Comparison of ENCODE assay signal across 16 cellular contexts in the genomic region with DNA sequence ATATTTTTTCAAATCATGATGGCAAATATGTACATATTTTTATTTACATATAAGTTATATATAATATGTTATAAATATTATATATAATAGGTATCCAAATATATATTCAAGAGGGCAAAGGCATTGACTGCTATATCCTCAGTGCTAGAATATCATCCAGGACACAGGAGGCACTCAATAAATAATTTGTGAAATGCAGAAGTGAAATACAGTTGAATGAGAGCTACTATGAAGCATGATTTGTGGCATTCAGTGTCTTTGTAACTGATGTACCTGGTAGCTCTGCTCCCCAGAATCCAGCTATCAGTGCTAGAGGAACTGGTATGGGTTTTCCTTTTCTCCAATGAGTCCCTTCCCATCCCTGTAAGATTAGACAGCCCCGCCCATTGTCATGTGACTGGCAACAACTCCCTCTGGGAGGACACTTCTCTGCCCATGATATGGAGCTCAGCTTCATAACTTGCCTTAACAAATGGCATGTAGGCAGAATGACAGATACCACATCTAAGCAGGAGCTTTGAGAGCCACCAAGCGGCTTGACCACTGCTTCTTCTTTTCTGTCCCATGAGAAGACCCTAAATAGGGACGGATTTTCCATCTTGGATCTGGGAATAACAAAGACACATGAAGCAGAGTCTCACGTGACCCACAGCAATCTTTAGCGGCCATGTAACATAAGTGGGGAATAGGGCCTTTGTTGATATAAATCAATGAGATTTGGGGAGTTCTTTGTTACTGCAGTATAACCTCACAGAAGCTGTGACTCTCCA.
"Had no signal": no experiment of that assay in that cellular context is flagged by ENCODE, and none has a peak within 500 bp of the region (broad histone marks: within the 10 kb centered on the region; RNA-seq: fewer than 3 reads in every experiment).

No MANE protein-coding gene starts in this region.

- ATAC-seq: gastroesophageal sphincter; heart right ventricle; left lobe of liver; naive thymus-derived CD4-positive, alpha-beta T cell; pancreas; stimulated activated naive B cell treated with anti-CD40 and anti-IgM and Interleukin-4, amounts not matched to agents 10 μg/mL and 1 μg/mL and 100 μg/mL, for 72 hours had no signal

- H3K27ac ChIP-seq: cardiac muscle cell, dorsolateral prefrontal cortex, gastroesophageal sphincter, heart right ventricle, pancreas, thyroid gland had no signal

- H3K27me3 Mint-ChIP-seq: stimulated activated naive B cell treated with anti-CD40 and anti-IgM and Interleukin-4, amounts not matched to agents 10 μg/mL and 1 μg/mL and 100 μg/mL, for 72 hours had no signal

- DNase-seq: activated CD4-positive, alpha-beta T cell treated with anti-CD3 and anti-CD28 coated beads, Interleukin-2, amount 50 U/mL, for 1 hour; activated naive CD4-positive, alpha-beta T cell; activated T-cell treated with anti-CD3 and anti-CD28 coated beads for 4 hours; dorsolateral prefrontal cortex; endodermal cell; heart right ventricle; naive thymus-derived CD4-positive, alpha-beta T cell; pancreas; stimulated activated CD4-positive, alpha-beta T cell treated with anti-CD3 and anti-CD28 coated beads, Interleukin-15, amount 100 ng/mL, for 24 hours; stimulated activated CD4-positive, alpha-beta T cell treated with anti-CD3 and anti-CD28 coated beads, Interleukin-4, amount 100 ng/mL, for 1 hour; stimulated activated naive B cell treated with anti-CD40 and anti-IgM and Interleukin-4, amounts not matched to agents 10 μg/mL and 1 μg/mL and 100 μg/mL, for 72 hours; T-helper 2 cell; thyroid gland had no signal

- H3K27me3 ChIP-seq: cardiac muscle cell, dorsolateral prefrontal cortex, gastroesophageal sphincter, heart right ventricle, pancreas, thyroid gland had no signal

- H3K4me3 Mint-ChIP-seq: endodermal cell; naive thymus-derived CD4-positive, alpha-beta T cell; stimulated activated naive B cell treated with anti-CD40 and anti-IgM and Interleukin-4, amounts not matched to agents 10 μg/mL and 1 μg/mL and 100 μg/mL, for 72 hours had no signal

- H3K4me3 ChIP-seq: cardiac muscle cell, dorsolateral prefrontal cortex, gastroesophageal sphincter, heart right ventricle, pancreas, thyroid gland had no signal

- H3K27ac Mint-ChIP-seq: endodermal cell; naive thymus-derived CD4-positive, alpha-beta T cell; stimulated activated naive B cell treated with anti-CD40 and anti-IgM and Interleukin-4, amounts not matched to agents 10 μg/mL and 1 μg/mL and 100 μg/mL, for 72 hours had no signal

- H3K4me1 ChIP-seq: thyroid gland had no signal

- H3K9me3 Mint-ChIP-seq: endodermal cell had no signal
